8 cellular contexts compared by ENCODE assay signal in genomic region chr19:34430738-34431625, GRCh38.
DNase-seq lines count a peak whose midpoint lies in the region; ATAC-seq lines count a peak whose summit lies in the region.

No MANE protein-coding gene starts in this region.

- peak overlapping the region; percentile 80 for H3K4me3 ChIP-seq in iPS-18a (ENCODE audit: low read length)

- no peak overlapping the region for H3K9ac ChIP-seq in iPS-18a (ENCODE audit: low read length)

- no peaks in the 10 kb centered on the region for H3K27me3 Mint-ChIP-seq in activated naive CD8-positive, alpha-beta T cell

- H3K27ac ChIP-seq in iPS-18a (ENCODE audit: low read length), result no peak overlapping the region

- peak overlapping the region; percentile 99 for H3K4me3 Mint-ChIP-seq in activated naive CD8-positive, alpha-beta T cell

- peaks cover 47% of the 10 kb centered on the region for H3K36me3 ChIP-seq in iPS-18a (ENCODE audit: control insufficient read depth, low read depth, low read length)

- H3K9me3 ChIP-seq in iPS-18a (ENCODE audit: control insufficient read depth, low read depth, low read length), result no peaks in the 10 kb centered on the region

- ATAC-seq in HG02852 (IDR thresholded peaks at IDR 0.05; ENCODE audit: unreplicated experiment) (peak; percentile 42), HG02763 (IDR thresholded peaks at IDR 0.05; ENCODE audit: unreplicated experiment) (no peak)

- peak; percentile 22 for DNase-seq in activated CD8-positive, alpha-beta memory T cell treated with anti-CD3 and anti-CD28 coated beads, Interleukin-2, amount 50 U/mL, for 4 hours
- DNase-seq in activated CD8-positive, alpha-beta memory T cell treated with anti-CD3 and anti-CD28 coated beads, Interleukin-2, amount 50 U/mL, for 48 hours, result no peak
- DNase-seq in NOMO-1 treated with DMSO at 0.1 percent for 48 hours (lab: John Stamatoyannopoulos, UW; ENCODE audit: unreplicated experiment), result peak; percentile 65
- DNase-seq in stimulated activated CD8-positive, alpha-beta memory T cell treated with anti-CD3 and anti-CD28 coated beads, Interleukin-4, amount 100 ng/mL, for 1 hour (ENCODE audit: low read depth in 2 of 2, low spot score in 1 of 2), result peak; percentile 6 to 15

- H3K4me1 ChIP-seq in iPS-18a (ENCODE audit: control insufficient read depth, low read depth, low read length), result peaks cover 14% of the 10 kb centered on the region

- no peaks in the 10 kb centered on the region for H3K9me3 Mint-ChIP-seq in activated naive CD8-positive, alpha-beta T cell (ENCODE audit: low read depth)

- H3K27me3 ChIP-seq in iPS-18a (ENCODE audit: control insufficient read depth, insufficient read depth, low read length), result no peaks in the 10 kb centered on the region

- peaks cover 40% of the 10 kb centered on the region for H3K4me1 Mint-ChIP-seq in activated naive CD8-positive, alpha-beta T cell (ENCODE audit: low read depth)

- peak overlapping the region; percentile 59 for H3K27ac Mint-ChIP-seq in activated naive CD8-positive, alpha-beta T cell

- peaks cover 5% of the 10 kb centered on the region for H3K36me3 Mint-ChIP-seq in activated naive CD8-positive, alpha-beta T cell
